In genomic region chr1:107056426-107057196, GRCh38 we compare ENCODE assay signal across 8 cellular contexts. TPM values are rescaled to one million over a fixed set of nuclear protein-coding genes. Genes with fewer than 3 reads are reported as not detected.
A peak's percentile ranks its signal among the peaks of the same experiment; 100 is the strongest.
DNase-seq lines count a peak whose midpoint lies in the region; ATAC-seq, FAIRE-seq and TF ChIP-seq lines count a peak whose summit lies in the region.

Gene PRMT6, plus strand, starts transcription at chr1:107056674. Its CDS starts 42 bp downstream, at chr1:107056716.

- TF ChIP-seq POLR2A in GM12892 (IDR thresholded peaks at IDR 0.05; ENCODE audit: low read depth, low read length), result peak; percentile 79

- peak within 1 kb of the TSS; percentile 98 for H3K4me3 Mint-ChIP-seq in T-helper 1 cell treated with Interleukin-12 subunit alpha and Interleukin-12 subunit beta and Interleukin-4 antibody, amounts not matched to agents 30 μg/mL and 1 μg/mL, for 36 hours

- H3K36me3 ChIP-seq in psoas muscle (ENCODE audit: insufficient read depth in 1 of 2, low read depth in 1 of 2), result peaks cover 0 to 9% of the 10 kb centered on the region in 2 donors

- ATAC-seq in HG02798 (IDR thresholded peaks at IDR 0.05; ENCODE audit: poor library complexity, unreplicated experiment) (peak; percentile 95), left ventricle myocardium superior (peak; percentile 99), psoas muscle (peak; percentile 83 to 97 (median 92))

- peak within 1 kb of the TSS; percentile 96 for H3K27ac Mint-ChIP-seq in T-helper 1 cell treated with Interleukin-12 subunit alpha and Interleukin-12 subunit beta and Interleukin-4 antibody, amounts not matched to agents 30 μg/mL and 1 μg/mL, for 36 hours

- 0 to 1% (median 0%) methylated on average over 47 to 73 of the region's 73 CpGs for WGBS in psoas muscle, 3 donors

- intact Hi-C loops in left ventricle myocardium superior (cut with micrococcal nuclease), result no loop called here
- intact Hi-C loops in psoas muscle (cut with DNase I), result no loop called here

- DNase-seq in GM12892 (ENCODE audit: insufficient read length), result peak; percentile 59
- DNase-seq in NCI-H1417 treated with DMSO at 0.1 percent for 48 hours (lab: John Stamatoyannopoulos, UW), result peak; percentile 45
- peak in 54 of 56 donors; percentile 33 to 84 (median 70) for DNase-seq in amygdala (lab: John Stamatoyannopoulos, UW)
- DNase-seq in left ventricle myocardium superior, result peak; percentile 91
- DNase-seq in psoas muscle, result peak; percentile 78 to 90
- DNase-seq in urothelium cell line (ENCODE audit: low spot score), result peak; percentile 88

- H3K27me3 Mint-ChIP-seq in T-helper 1 cell treated with Interleukin-12 subunit alpha and Interleukin-12 subunit beta and Interleukin-4 antibody, amounts not matched to agents 30 μg/mL and 1 μg/mL, for 36 hours (ENCODE audit: low read depth), result no peaks in the 10 kb centered on the region

- no peaks in the 10 kb centered on the region for H3K9me3 Mint-ChIP-seq in T-helper 1 cell treated with Interleukin-12 subunit alpha and Interleukin-12 subunit beta and Interleukin-4 antibody, amounts not matched to agents 30 μg/mL and 1 μg/mL, for 36 hours

- H3K4me1 ChIP-seq in psoas muscle, result peaks cover 9% of the 10 kb centered on the region

- peak within 1 kb of the TSS; percentile 79 for H3K27ac ChIP-seq in psoas muscle

- FAIRE-seq in GM12892 (lab: Jason Lieb, UNC) (peak; percentile 56), urothelium cell line (lab: Jason Lieb, UNC) (no peak)

- H3K27me3 ChIP-seq in psoas muscle (ENCODE audit: insufficient read depth in 3 of 3, low read length in 2 of 3), result no peaks in the 10 kb centered on the region

- peaks cover 15% of the 10 kb centered on the region for H3K36me3 Mint-ChIP-seq in T-helper 1 cell treated with Interleukin-12 subunit alpha and Interleukin-12 subunit beta and Interleukin-4 antibody, amounts not matched to agents 30 μg/mL and 1 μg/mL, for 36 hours (ENCODE audit: low read depth)

- H3K4me3 ChIP-seq in psoas muscle, result peak within 1 kb of the TSS; percentile 87

- TF ChIP-seq CTCF in psoas muscle (IDR thresholded peaks at IDR 0.05), result no peak

- H3K9me3 ChIP-seq in psoas muscle, result no peaks in the 10 kb centered on the region

- peaks cover 15% of the 10 kb centered on the region for H3K4me1 Mint-ChIP-seq in T-helper 1 cell treated with Interleukin-12 subunit alpha and Interleukin-12 subunit beta and Interleukin-4 antibody, amounts not matched to agents 30 μg/mL and 1 μg/mL, for 36 hours (ENCODE audit: low read depth)

RNA-seq across cellular contexts. Expression of gene PRMT6, which starts in this region (rescaled TPM):
- 11.7 TPM for polyA plus RNA-seq in GM12892 (2012; ENCODE audit: missing spikeins)
- total RNA-seq in left ventricle myocardium superior (4.6 TPM), psoas muscle (1 to 10 TPM in 3 of 4 donors, under 1 TPM in 1; 0.95 to 2.8 (median 2.4) TPM)
- 1 to 10 TPM; 1.2 to 3.9 (median 3.8) TPM for polyA plus RNA-seq in psoas muscle

Comparison
In these comparisons a context has a peak if more than half of its experiments do, and no peak if none do; other contexts are left out.
1. Peak in every context shown above with its lines: DNase-seq, ATAC-seq, H3K4me3 ChIP-seq and H3K27ac ChIP-seq.